28 cellular contexts compared by ENCODE assay signal in the genomic region with DNA sequence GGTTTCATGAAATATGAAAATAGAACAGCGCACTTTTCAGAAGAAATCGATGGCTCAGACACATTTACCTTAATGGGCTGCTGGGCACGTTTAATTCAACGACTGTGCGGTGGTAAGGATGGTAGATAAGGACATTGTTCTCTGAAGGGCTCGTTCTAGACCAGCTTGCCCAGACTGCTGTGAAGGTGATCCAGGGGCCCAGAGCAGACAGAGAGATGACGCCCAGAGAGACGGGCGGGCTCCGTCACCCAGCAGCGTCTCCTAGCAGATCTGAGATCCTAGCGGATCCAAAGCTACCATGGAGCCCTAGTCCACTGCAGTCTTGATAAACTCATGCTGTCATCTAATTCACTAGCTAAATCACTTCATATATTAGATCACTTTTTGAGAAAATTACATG. TPM values are rescaled to one million over a fixed set of nuclear protein-coding genes. Genes with fewer than 3 reads are reported as not detected.
A peak's percentile ranks its signal among the peaks of the same experiment; 100 is the strongest.
DNase-seq lines count a peak whose midpoint lies in the region; ATAC-seq and TF ChIP-seq lines count a peak whose summit lies in the region.
"Had no signal": no experiment of that assay in that cellular context is flagged by ENCODE, and none has a peak within 500 bp of the region (broad histone marks: within the 10 kb centered on the region; RNA-seq: fewer than 3 reads in every experiment).

No MANE protein-coding gene starts in this region.

- H2AFZ ChIP-seq in IMR-90 (replicated peaks; ENCODE audit: low read length, poor library complexity) = no peak overlapping the region

- CTCF ChIA-PET in IMR-90 (lab: Yijun Ruan, JAX) = interaction anchor here (1.3 kb wide), 1 partner anchor 83 kb away, joined by 5 read pairs; no protein-coding TSS in a partner anchor

- no peaks in the 10 kb centered on the region for H3K9me3 ChIP-seq in IMR-90 (ENCODE audit: control insufficient read depth, insufficient read depth, low read length)
- no peaks in the 10 kb centered on the region for H3K9me3 ChIP-seq in tibial artery
- H3K9me3 ChIP-seq: left lung, SJCRH30, spleen had no signal

- H3K27ac Mint-ChIP-seq in endothelial cell (ENCODE audit: unreplicated experiment) (peak overlapping the region; percentile 58), osteocyte (ENCODE audit: unreplicated experiment) (peak overlapping the region; percentile 97)
- H3K27ac Mint-ChIP-seq: activated CD4-positive, alpha-beta memory T cell treated with anti-CD3 and anti-CD28 coated beads, Interleukin-2, amount 10 ng/mL, durations not matched to agents 7 days and 5 days; activated naive CD4-positive, alpha-beta T cell treated with anti-CD3 and anti-CD28 coated beads, Interleukin-2, amount 50 U/mL, for 24 hours; activated T-helper 2 cell treated with anti-CD3 and anti-CD28 coated beads, Interferon-gamma antibody, Interleukin-2, Interleukin-4, amounts not matched to agents 10 μg/mL and 5 μg/mL and 100 μg/mL, durations not matched to agents 14 hours and 24 hours and 36 hours; IgD-negative memory B cell; natural killer cell had no signal

- no TSS peak for BruUV-seq in IMR-90 (replicated peaks; lab: Mats Ljungman, UMichigan)

- H3K18ac ChIP-seq in IMR-90 (ENCODE audit: low read depth, low read length) = no peak overlapping the region

- peak overlapping the region; percentile 48 for H3K4me3 Mint-ChIP-seq in endothelial cell (ENCODE audit: unreplicated experiment)
- no peak overlapping the region for H3K4me3 Mint-ChIP-seq in osteocyte (ENCODE audit: unreplicated experiment)
- H3K4me3 Mint-ChIP-seq: activated CD4-positive, alpha-beta memory T cell treated with anti-CD3 and anti-CD28 coated beads, Interleukin-2, amount 10 ng/mL, durations not matched to agents 7 days and 5 days; activated naive CD4-positive, alpha-beta T cell treated with anti-CD3 and anti-CD28 coated beads, Interleukin-2, amount 50 U/mL, for 24 hours; CD14-positive monocyte; IgD-negative memory B cell; natural killer cell had no signal

- no peaks in the 10 kb centered on the region for H3K9me3 Mint-ChIP-seq in endothelial cell (ENCODE audit: unreplicated experiment)
- H3K9me3 Mint-ChIP-seq in osteocyte (ENCODE audit: unreplicated experiment) = no peaks in the 10 kb centered on the region
- H3K9me3 Mint-ChIP-seq: activated CD4-positive, alpha-beta memory T cell treated with anti-CD3 and anti-CD28 coated beads, Interleukin-2, amount 10 ng/mL, durations not matched to agents 7 days and 5 days; activated naive CD4-positive, alpha-beta T cell treated with anti-CD3 and anti-CD28 coated beads, Interleukin-2, amount 50 U/mL, for 24 hours; activated T-helper 2 cell treated with anti-CD3 and anti-CD28 coated beads, Interferon-gamma antibody, Interleukin-2, Interleukin-4, amounts not matched to agents 10 μg/mL and 5 μg/mL and 100 μg/mL, durations not matched to agents 14 hours and 24 hours and 36 hours; natural killer cell had no signal

- H3K4me1 Mint-ChIP-seq in endothelial cell (ENCODE audit: unreplicated experiment) (peaks cover 71% of the 10 kb centered on the region), osteocyte (ENCODE audit: unreplicated experiment) (peaks cover 100% of the 10 kb centered on the region)
- H3K4me1 Mint-ChIP-seq: activated CD4-positive, alpha-beta memory T cell treated with anti-CD3 and anti-CD28 coated beads, Interleukin-2, amount 10 ng/mL, durations not matched to agents 7 days and 5 days; activated naive CD4-positive, alpha-beta T cell treated with anti-CD3 and anti-CD28 coated beads, Interleukin-2, amount 50 U/mL, for 24 hours; CD14-positive monocyte; IgD-negative memory B cell; natural killer cell had no signal

- peaks cover 58% of the 10 kb centered on the region for H3K9me1 ChIP-seq in IMR-90 (ENCODE audit: insufficient read depth, low read length)

- H3K36me3 Mint-ChIP-seq in endothelial cell (ENCODE audit: low read depth, unreplicated experiment) = peaks cover 74% of the 10 kb centered on the region
- H3K36me3 Mint-ChIP-seq in osteocyte (ENCODE audit: unreplicated experiment) = peaks cover 40% of the 10 kb centered on the region
- H3K36me3 Mint-ChIP-seq: activated naive CD4-positive, alpha-beta T cell treated with anti-CD3 and anti-CD28 coated beads, Interleukin-2, amount 50 U/mL, for 24 hours; CD14-positive monocyte; natural killer cell had no signal

- peak overlapping the region; percentile 8; the same call in 1 of the 2 replicates for H3K27ac ChIP-seq in IMR-90 (ENCODE audit: insufficient read depth, low read length)
- peak overlapping the region; percentile 92 to 93 for H3K27ac ChIP-seq in tibial artery
- H3K27ac ChIP-seq: left lung had no signal

- WGBS in IMR-90 (ENCODE audit: extremely low coverage in 2 of 2, insufficient read length in 1 of 2), 2 experiments = no CpG with 5 or more reads among the region's 12 CpGs

- H3K27me3 ChIP-seq in IMR-90 (ENCODE audit: control insufficient read depth, insufficient read depth, low read length) (no peaks in the 10 kb centered on the region), tibial artery (no peaks in the 10 kb centered on the region)
- H3K27me3 ChIP-seq: left lung, SJCRH30 had no signal

- POLR2A ChIA-PET in IMR-90 (lab: Charles Lee; ENCODE audit: unreplicated experiment) = no interaction called here

- no peak for ATAC-seq in IMR-90 (ENCODE audit: low read depth)
- no peak for ATAC-seq in GM19035 (IDR thresholded peaks at IDR 0.05; ENCODE audit: unreplicated experiment)
- ATAC-seq: activated CD4-positive, CD25-positive, alpha-beta regulatory T cell treated with anti-CD3 and anti-CD28 coated beads, Interleukin-2, amount 50 U/mL, for 24 hours; GM12878; left lung; natural killer cell had no signal

- H3K79me1 ChIP-seq in IMR-90 (ENCODE audit: low read depth in 1 of 2, low read length in 2 of 2) = peaks cover 39 to 90% of the 10 kb centered on the region in 2 experiments

- H3K23ac ChIP-seq in IMR-90 (ENCODE audit: low read depth, low read length) = no peak overlapping the region; the same call in 1 of the 2 replicates

- dilution Hi-C loops in IMR-90 (cut with HindIII; ENCODE audit: low sequenced_read_pairs, unreplicated experiment) = no loop called here

- no peak; the same call in 1 of the 2 replicates for TF ChIP-seq POLR2A in IMR-90 (IDR thresholded peaks at IDR 0.05; ENCODE audit: low read depth, low read length)

- H2AK9ac ChIP-seq in IMR-90 (replicated peaks; ENCODE audit: low read depth, low read length, poor library complexity) = peak overlapping the region; percentile 47

- H2BK5ac ChIP-seq in IMR-90 (ENCODE audit: low read depth, low read length, poor library complexity, severe bottlenecking) = peak overlapping the region; percentile 95

- H3K9ac ChIP-seq in IMR-90 (ENCODE audit: low read depth, low read length) = no peak overlapping the region

- H2AK5ac ChIP-seq in IMR-90 (ENCODE audit: low read depth, low read length) = peak overlapping the region; percentile 80; the same call in 1 of the 2 replicates

- no peak for TF ChIP-seq RAD21 in IMR-90 (IDR thresholded peaks at IDR 0.05; ENCODE audit: low read length)

- H3K27me3 Mint-ChIP-seq in endothelial cell (ENCODE audit: unreplicated experiment) (peaks cover 18% of the 10 kb centered on the region), osteocyte (ENCODE audit: unreplicated experiment) (no peaks in the 10 kb centered on the region)

- peak overlapping the region; percentile 37 for H3K4ac ChIP-seq in IMR-90 (ENCODE audit: low read depth, low read length)

- no peak overlapping the region for H3K56ac ChIP-seq in IMR-90 (ENCODE audit: extremely low read depth, insufficient read depth, low read length)

- peak overlapping the region; percentile 7; the same call in 1 of the 3 replicates for H2BK15ac ChIP-seq in IMR-90 (ENCODE audit: low read depth, low read length)

- H3K4me1 ChIP-seq in IMR-90 (ENCODE audit: control insufficient read depth, insufficient read depth, low read length) (peaks cover 58% of the 10 kb centered on the region), tibial artery (peaks cover 0 to 100% (median 78%) of the 10 kb centered on the region in 4 donors)

- 0 out of 2 replicates have a peak overlapping the region, but pooled peaks have one; percentile 39 for H2BK20ac ChIP-seq in IMR-90 (ENCODE audit: low read depth, low read length)

- H4K5ac ChIP-seq in IMR-90 (ENCODE audit: low read depth, low read length) = no peak overlapping the region

- intact Hi-C loops in IMR-90 (cut with micrococcal nuclease) (no loop called here), tibial artery (cut with DNase I; ENCODE audit: low total_unique reads) (no loop called here)

- H4K20me1 ChIP-seq in IMR-90 (ENCODE audit: insufficient read depth, low read length) = peaks cover 54% of the 10 kb centered on the region

- H3K4me2 ChIP-seq in IMR-90 (ENCODE audit: low read depth, low read length) = no peak overlapping the region

- no peak for TF ChIP-seq CTCF in IMR-90 (conservative IDR thresholded peaks at IDR 0.05; ENCODE audit: low read depth, low read length)
- TF ChIP-seq CTCF in endothelial cell (IDR thresholded peaks at IDR 0.05; ENCODE audit: unreplicated experiment) = no peak
- no peak for TF ChIP-seq CTCF in osteocyte (IDR thresholded peaks at IDR 0.05)
- no peak for TF ChIP-seq CTCF in tibial artery (IDR thresholded peaks at IDR 0.05)

- in situ Hi-C loops in IMR-90 (cut with MboI; ENCODE audit: low sequenced_read_pairs) = no loop called here

- H2BK120ac ChIP-seq in IMR-90 (ENCODE audit: low read depth, low read length) = peak overlapping the region; percentile 35; the same call in 1 of the 2 replicates

- peak overlapping the region in 1 of 2 experiments; percentile 36; a peak in 2 of 4 replicates for H4K8ac ChIP-seq in IMR-90 (ENCODE audit: low read depth in 2 of 2, low read length in 2 of 2)

- no peak for DNase-seq in IMR-90
- no peak for DNase-seq in endothelial cell (ENCODE audit: low spot score)
- no peak for DNase-seq in osteocyte (ENCODE audit: extremely low spot score, unreplicated experiment)
- DNase-seq in tibial artery = peak in 1 of 2 donors; percentile 59
- DNase-seq in NOMO-1 treated with DMSO at 0.1 percent for 48 hours (lab: John Stamatoyannopoulos, UW; ENCODE audit: unreplicated experiment) = no peak
- no peak for DNase-seq in HPDE6-E6E7 (ENCODE audit: extremely low spot score)
- DNase-seq: activated CD4-positive, alpha-beta memory T cell treated with anti-CD3 and anti-CD28 coated beads, Interleukin-2, amount 10 ng/mL, durations not matched to agents 7 days and 5 days; amygdala; EL; GOT3; left lung; natural killer cell; NCI-H1105; NCI-H2029; NCI-H345; NCI-H748 treated with DMSO at 0.1 percent for 48 hours; retina; spleen; substantia nigra; T-helper 1 cell had no signal

- H3K14ac ChIP-seq in IMR-90 (replicated peaks; ENCODE audit: low read depth, low read length) = peak overlapping the region; percentile 27; the same call in 1 of the 2 replicates

- peak overlapping the region; percentile 34; the same call in 1 of the 2 replicates for H4K91ac ChIP-seq in IMR-90 (ENCODE audit: insufficient read depth, low read depth, low read length)

- H3K36me3 ChIP-seq in IMR-90 (ENCODE audit: control insufficient read depth, insufficient read depth, low read length) = peaks cover 21% of the 10 kb centered on the region
- H3K36me3 ChIP-seq in tibial artery = no peaks in the 10 kb centered on the region
- H3K36me3 ChIP-seq: left lung had no signal

- H3K4me3 ChIP-seq in IMR-90 (ENCODE audit: insufficient read depth, low read depth, low read length) (no peak overlapping the region), tibial artery (peak overlapping the region; percentile 38 to 40)
- H3K4me3 ChIP-seq: GM12878, left lung, SJCRH30, spleen had no signal

RNA-seq across cellular contexts. Expression of a gene that starts 21.4 kb away (rescaled TPM):
- total RNA-seq in IMR-90 (2012; rRNA removed) (90.7 and 97.5 TPM in 2 replicates), endothelial cell (ENCODE audit: unreplicated experiment) (1,556 TPM), osteocyte (2,001 and 2,067 TPM in 2 replicates)
- 457 and 533 TPM in 2 replicates for polyA plus RNA-seq in IMR-90 (2012; rRNA removed)
- polyA plus RNA-seq in IMR-90 (2012; cell fraction: cytosol; rRNA removed) = 220 and 733 TPM in 2 replicates
- 553 and 1,147 TPM in 2 replicates for polyA plus RNA-seq in IMR-90 (2012; cell fraction: nucleus; rRNA removed; ENCODE audit: low replicate concordance)
- total RNA-seq: activated CD4-positive, alpha-beta memory T cell treated with anti-CD3 and anti-CD28 coated beads, Interleukin-2, amount 10 ng/mL, durations not matched to agents 7 days and 5 days; activated T-helper 2 cell treated with anti-CD3 and anti-CD28 coated beads, Interferon-gamma antibody, Interleukin-2, Interleukin-4, amounts not matched to agents 10 μg/mL and 5 μg/mL and 100 μg/mL, durations not matched to agents 14 hours and 24 hours and 36 hours; natural killer cell had no signal
- polyA plus RNA-seq: CD14-positive monocyte, IgD-negative memory B cell had no signal

RNA-seq across cellular contexts. Expression of a gene that starts 21.6 kb away (rescaled TPM):
- total RNA-seq in IMR-90 (2012; rRNA removed) (230 and 263 TPM in 2 replicates), endothelial cell (ENCODE audit: unreplicated experiment) (2,720 TPM), osteocyte (3,181 and 3,589 TPM in 2 replicates)
- 301 and 337 TPM in 2 replicates for polyA plus RNA-seq in IMR-90 (2012; rRNA removed)
- polyA plus RNA-seq in IMR-90 (2012; cell fraction: cytosol; rRNA removed) = 173 and 272 TPM in 2 replicates
- polyA plus RNA-seq in IMR-90 (2012; cell fraction: nucleus; rRNA removed; ENCODE audit: low replicate concordance) = 217 and 287 TPM in 2 replicates
- total RNA-seq: activated CD4-positive, alpha-beta memory T cell treated with anti-CD3 and anti-CD28 coated beads, Interleukin-2, amount 10 ng/mL, durations not matched to agents 7 days and 5 days; activated T-helper 2 cell treated with anti-CD3 and anti-CD28 coated beads, Interferon-gamma antibody, Interleukin-2, Interleukin-4, amounts not matched to agents 10 μg/mL and 5 μg/mL and 100 μg/mL, durations not matched to agents 14 hours and 24 hours and 36 hours; natural killer cell had no signal
- polyA plus RNA-seq: IgD-negative memory B cell had no signal

Comparison
In these comparisons a context has a peak if more than half of its experiments do, and no peak if none do; other contexts are left out.
1. RNA of a gene that starts 21.4 kb away (total RNA-seq): 2,001 to 2,067 TPM in osteocyte and 1,556 TPM in endothelial cell (single experiment); 90.7 to 97.5 TPM in IMR-90; every median in the first group is over 10 times any median in the second.
2. RNA of a gene that starts 21.6 kb away (total RNA-seq): 3,181 to 3,589 TPM in osteocyte and 2,720 TPM in endothelial cell (single experiment); 230 to 263 TPM in IMR-90; every median in the first group is over 10 times any median in the second.